ENCODE assay signal across 31 cellular contexts in genomic region chr12:101901782-101902181, GRCh38.
"Had no signal": no experiment of that assay in that cellular context is flagged by ENCODE, and none has a peak within 500 bp of the region (broad histone marks: within the 10 kb centered on the region; RNA-seq: fewer than 3 reads in every experiment).

No MANE protein-coding gene starts in this region.

- H3K27me3 Mint-ChIP-seq: activated CD4-positive, alpha-beta T cell treated with anti-CD3 and anti-CD28 coated beads, Interleukin-2, amount 10 ng/mL, durations not matched to agents 7 days and 5 days; activated CD8-positive, alpha-beta memory T cell treated with anti-CD3 and anti-CD28 coated beads, Interleukin-2, amount 10 ng/mL, durations not matched to agents 7 days and 5 days; activated naive CD4-positive, alpha-beta T cell treated with anti-CD3 and anti-CD28 coated beads, Interleukin-2, amount 50 U/mL, for 24 hours; activated naive CD8-positive, alpha-beta T cell treated with anti-CD3 and anti-CD28 coated beads for 36 hours; activated naive CD8-positive, alpha-beta T cell treated with anti-CD3 and anti-CD28 coated beads, Interleukin-2, amount 50 U/mL, for 24 hours had no signal

- H3K36me3 ChIP-seq: colonic mucosa had no signal

- H3K9me3 ChIP-seq: adrenal gland, body of pancreas, colonic mucosa, esophagus muscularis mucosa, gastrocnemius medialis had no signal

- H3K27me3 ChIP-seq: adrenal gland, body of pancreas, colonic mucosa, dorsolateral prefrontal cortex, esophagus muscularis mucosa, foreskin keratinocyte, gastrocnemius medialis had no signal

- ATAC-seq: activated CD8-positive, alpha-beta memory T cell treated with anti-CD3 and anti-CD28 coated beads, Interleukin-2, amount 10 ng/mL, durations not matched to agents 7 days and 5 days; activated CD8-positive, alpha-beta T cell treated with anti-CD3 and anti-CD28 coated beads, Interleukin-2, amount 10 ng/mL, durations not matched to agents 7 days and 5 days; activated naive CD8-positive, alpha-beta T cell treated with anti-CD3 and anti-CD28 coated beads, Interleukin-2, amount 50 U/mL, for 24 hours; body of pancreas; foreskin keratinocyte; gastrocnemius medialis; WTC11 had no signal

- H3K4me3 Mint-ChIP-seq: activated CD4-positive, alpha-beta T cell treated with anti-CD3 and anti-CD28 coated beads, Interleukin-2, amount 10 ng/mL, durations not matched to agents 7 days and 5 days; activated CD8-positive, alpha-beta memory T cell treated with anti-CD3 and anti-CD28 coated beads, Interleukin-2, amount 10 ng/mL, durations not matched to agents 7 days and 5 days; activated CD8-positive, alpha-beta T cell treated with anti-CD3 and anti-CD28 coated beads, Interleukin-2, amount 10 ng/mL, durations not matched to agents 7 days and 5 days; activated naive CD4-positive, alpha-beta T cell treated with anti-CD3 and anti-CD28 coated beads for 36 hours; activated naive CD4-positive, alpha-beta T cell treated with anti-CD3 and anti-CD28 coated beads, Interleukin-2, amount 50 U/mL, for 24 hours; activated naive CD8-positive, alpha-beta T cell treated with anti-CD3 and anti-CD28 coated beads for 36 hours; activated naive CD8-positive, alpha-beta T cell treated with anti-CD3 and anti-CD28 coated beads, Interleukin-2, amount 50 U/mL, for 24 hours; activated T-helper 1 cell treated with anti-CD3 and anti-CD28 coated beads, Interleukin-12 subunit alpha, Interleukin-12 subunit beta, Interleukin-2, Interleukin-4 antibody, amounts not matched to agents 30 ng/mL and 10 ng/mL and 1 ng/mL, durations not matched to agents 14 hours and 24 hours and 36 hours; endodermal cell; WTC11 had no signal

- H3K9me3 Mint-ChIP-seq: activated CD4-positive, alpha-beta T cell treated with anti-CD3 and anti-CD28 coated beads, Interleukin-2, amount 10 ng/mL, durations not matched to agents 7 days and 5 days; activated naive CD4-positive, alpha-beta T cell treated with anti-CD3 and anti-CD28 coated beads for 36 hours; activated naive CD4-positive, alpha-beta T cell treated with anti-CD3 and anti-CD28 coated beads, Interleukin-2, amount 50 U/mL, for 24 hours; activated naive CD8-positive, alpha-beta T cell treated with anti-CD3 and anti-CD28 coated beads for 36 hours; activated naive CD8-positive, alpha-beta T cell treated with anti-CD3 and anti-CD28 coated beads, Interleukin-2, amount 50 U/mL, for 24 hours; activated T-helper 1 cell treated with anti-CD3 and anti-CD28 coated beads, Interleukin-12 subunit alpha, Interleukin-12 subunit beta, Interleukin-2, Interleukin-4 antibody, amounts not matched to agents 30 ng/mL and 10 ng/mL and 1 ng/mL, durations not matched to agents 14 hours and 24 hours and 36 hours; activated T-helper 2 cell treated with anti-CD3 and anti-CD28 coated beads, Interferon-gamma antibody, Interleukin-2, Interleukin-4, amounts not matched to agents 10 μg/mL and 5 μg/mL and 100 μg/mL, durations not matched to agents 14 hours and 24 hours and 36 hours; endodermal cell; WTC11 had no signal

- H3K4me3 ChIP-seq: adrenal gland, body of pancreas, colonic mucosa, dorsolateral prefrontal cortex, esophagus muscularis mucosa, gastrocnemius medialis had no signal

- DNase-seq: activated CD4-positive, alpha-beta T cell treated with anti-CD3 and anti-CD28 coated beads for 1 hour; activated CD4-positive, alpha-beta T cell treated with anti-CD3 and anti-CD28 coated beads for 4 hours; activated CD4-positive, alpha-beta T cell treated with anti-CD3 and anti-CD28 coated beads, Interleukin-2, amount 10 ng/mL, durations not matched to agents 7 days and 5 days; activated CD4-positive, alpha-beta T cell treated with anti-CD3 and anti-CD28 coated beads, Interleukin-2, amount 50 U/mL, for 4 hours; activated CD8-positive, alpha-beta memory T cell treated with anti-CD3 and anti-CD28 coated beads, Interleukin-2, amount 10 ng/mL, durations not matched to agents 7 days and 5 days; activated CD8-positive, alpha-beta memory T cell treated with anti-CD3 and anti-CD28 coated beads, Interleukin-2, amount 50 U/mL, for 4 hours; activated CD8-positive, alpha-beta T cell treated with anti-CD3 and anti-CD28 coated beads, Interleukin-2, amount 10 ng/mL, durations not matched to agents 7 days and 5 days; activated effector memory CD4-positive, alpha-beta T cell treated with anti-CD3 and anti-CD28 coated beads, Interleukin-2, amount 50 U/mL, for 16 hours; activated naive CD4-positive, alpha-beta T cell treated with anti-CD3 and anti-CD28 coated beads for 36 hours; activated naive CD8-positive, alpha-beta T cell treated with anti-CD3 and anti-CD28 coated beads for 36 hours; activated naive CD8-positive, alpha-beta T cell treated with anti-CD3 and anti-CD28 coated beads, Interleukin-2, amount 50 U/mL, for 24 hours; activated T-cell treated with anti-CD3 and anti-CD28 coated beads, Interleukin-2, amount 50 U/mL, for 1 hour; activated T-cell treated with anti-CD3 and anti-CD28 coated beads, Interleukin-2, amount 50 U/mL, for 48 hours; adrenal gland; amygdala; aorta; body of pancreas; caudate nucleus; cerebellar nuclear complex; colonic mucosa; dorsolateral prefrontal cortex; effector memory CD4-positive, alpha-beta T cell; endodermal cell; foreskin keratinocyte; gastrocnemius medialis; T-helper 2 cell had no signal

- H3K27ac ChIP-seq: colonic mucosa, dorsolateral prefrontal cortex, esophagus muscularis mucosa, foreskin keratinocyte, gastrocnemius medialis had no signal

- H3K4me1 ChIP-seq: adrenal gland, colonic mucosa, foreskin keratinocyte, gastrocnemius medialis had no signal

- H3K27ac Mint-ChIP-seq: activated CD4-positive, alpha-beta T cell treated with anti-CD3 and anti-CD28 coated beads, Interleukin-2, amount 10 ng/mL, durations not matched to agents 7 days and 5 days; activated CD8-positive, alpha-beta memory T cell treated with anti-CD3 and anti-CD28 coated beads, Interleukin-2, amount 10 ng/mL, durations not matched to agents 7 days and 5 days; activated CD8-positive, alpha-beta T cell treated with anti-CD3 and anti-CD28 coated beads, Interleukin-2, amount 10 ng/mL, durations not matched to agents 7 days and 5 days; activated naive CD4-positive, alpha-beta T cell treated with anti-CD3 and anti-CD28 coated beads for 36 hours; activated naive CD4-positive, alpha-beta T cell treated with anti-CD3 and anti-CD28 coated beads, Interleukin-2, amount 50 U/mL, for 24 hours; activated naive CD8-positive, alpha-beta T cell treated with anti-CD3 and anti-CD28 coated beads for 36 hours; activated naive CD8-positive, alpha-beta T cell treated with anti-CD3 and anti-CD28 coated beads, Interleukin-2, amount 50 U/mL, for 24 hours; activated T-helper 1 cell treated with anti-CD3 and anti-CD28 coated beads, Interleukin-12 subunit alpha, Interleukin-12 subunit beta, Interleukin-2, Interleukin-4 antibody, amounts not matched to agents 30 ng/mL and 10 ng/mL and 1 ng/mL, durations not matched to agents 14 hours and 24 hours and 36 hours; activated T-helper 2 cell treated with anti-CD3 and anti-CD28 coated beads, Interferon-gamma antibody, Interleukin-2, Interleukin-4, amounts not matched to agents 10 μg/mL and 5 μg/mL and 100 μg/mL, durations not matched to agents 14 hours and 24 hours and 36 hours; endodermal cell; WTC11 had no signal

- H3K4me1 Mint-ChIP-seq: activated CD4-positive, alpha-beta T cell treated with anti-CD3 and anti-CD28 coated beads, Interleukin-2, amount 10 ng/mL, durations not matched to agents 7 days and 5 days; activated CD8-positive, alpha-beta memory T cell treated with anti-CD3 and anti-CD28 coated beads, Interleukin-2, amount 10 ng/mL, durations not matched to agents 7 days and 5 days; activated naive CD4-positive, alpha-beta T cell treated with anti-CD3 and anti-CD28 coated beads, Interleukin-2, amount 50 U/mL, for 24 hours; endodermal cell had no signal

- H3K36me3 Mint-ChIP-seq: WTC11 had no signal
